In the genomic region with DNA sequence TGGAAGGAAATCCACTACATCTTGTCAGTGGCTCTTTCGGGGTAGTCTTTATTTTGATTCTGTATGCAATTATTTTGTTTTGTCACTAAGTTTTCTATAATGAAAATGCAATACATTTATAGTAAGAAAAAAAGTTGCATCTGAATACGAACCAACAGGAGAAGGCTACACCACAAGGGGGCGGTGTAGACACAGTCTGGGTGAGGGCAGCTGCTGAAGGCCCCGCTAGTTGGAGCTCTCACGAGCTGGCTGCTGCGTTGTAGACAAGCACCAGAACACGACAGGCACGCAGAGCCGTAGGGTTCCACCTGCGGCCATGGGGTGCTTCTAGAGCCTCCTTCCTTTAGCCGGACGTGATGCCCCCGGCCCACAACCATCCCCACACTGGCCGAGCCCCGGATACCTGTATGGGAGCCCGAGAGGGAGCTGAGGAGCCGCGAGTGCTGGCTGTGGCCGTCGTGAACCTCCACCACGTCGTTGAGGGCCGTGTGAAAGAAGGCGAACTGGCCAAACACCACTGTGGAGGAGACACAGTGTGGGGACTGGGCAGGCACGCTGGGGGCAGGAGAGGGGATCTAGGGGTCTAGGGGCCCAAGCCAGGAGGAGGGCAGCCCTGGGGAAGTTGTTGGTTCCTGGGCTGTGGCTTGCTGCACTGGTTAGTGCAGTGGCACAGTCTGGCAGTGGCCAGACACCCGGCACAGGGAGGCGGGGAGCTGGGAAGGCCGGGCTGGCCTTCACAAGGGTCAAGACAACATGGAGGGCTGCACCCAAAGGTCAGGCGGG, we compare ENCODE assay signal across 1 cellular context.
TF ChIP-seq lines count a peak whose summit lies in the region.

No MANE protein-coding gene starts in this region.

TF ChIP-seq in HepG2, 621 proteins besides CTCF, POLR2A, EP300 and RAD21 (continued from another document and continues in another):
- peak; percentile 61 to 77; a peak in 2 of 4 replicates for TF ChIP-seq HMGXB4 (CRISPR knock-in tag; IDR thresholded peaks at IDR 0.05; ENCODE audit: borderline replicate concordance in 1 of 2, low read depth in 1 of 2)
- TF ChIP-seq POLR2G (IDR thresholded peaks at IDR 0.05; ENCODE audit: low read depth, low read length), result no peak
- no peak for TF ChIP-seq MED1 (CRISPR knock-in tag; IDR thresholded peaks at IDR 0.05)
- TF ChIP-seq XRCC5 (optimal IDR thresholded peaks at IDR 0.05; ENCODE audit: low read length), result peak; percentile 92
- TF ChIP-seq ELF1 (CRISPR knock-in tag; IDR thresholded peaks at IDR 0.05), result no peak
- no peak for TF ChIP-seq SMAD9 (CRISPR knock-in tag; IDR thresholded peaks at IDR 0.05)
- TF ChIP-seq ARNT (IDR thresholded peaks at IDR 0.05), result no peak
- no peak for TF ChIP-seq EED (CRISPR knock-in tag; IDR thresholded peaks at IDR 0.05)
- TF ChIP-seq ISX (CRISPR knock-in tag; conservative IDR thresholded peaks at IDR 0.05), result no peak
- no peak for TF ChIP-seq ZNF143 (CRISPR knock-in tag; IDR thresholded peaks at IDR 0.05)
- TF ChIP-seq NAIF1 (CRISPR knock-in tag; IDR thresholded peaks at IDR 0.05; ENCODE audit: borderline replicate concordance), result no peak
- TF ChIP-seq FOXA3 (CRISPR knock-in tag; IDR thresholded peaks at IDR 0.05), result peak; percentile 25; the same call in 1 of the 2 replicates
- TF ChIP-seq, protein P1, sequence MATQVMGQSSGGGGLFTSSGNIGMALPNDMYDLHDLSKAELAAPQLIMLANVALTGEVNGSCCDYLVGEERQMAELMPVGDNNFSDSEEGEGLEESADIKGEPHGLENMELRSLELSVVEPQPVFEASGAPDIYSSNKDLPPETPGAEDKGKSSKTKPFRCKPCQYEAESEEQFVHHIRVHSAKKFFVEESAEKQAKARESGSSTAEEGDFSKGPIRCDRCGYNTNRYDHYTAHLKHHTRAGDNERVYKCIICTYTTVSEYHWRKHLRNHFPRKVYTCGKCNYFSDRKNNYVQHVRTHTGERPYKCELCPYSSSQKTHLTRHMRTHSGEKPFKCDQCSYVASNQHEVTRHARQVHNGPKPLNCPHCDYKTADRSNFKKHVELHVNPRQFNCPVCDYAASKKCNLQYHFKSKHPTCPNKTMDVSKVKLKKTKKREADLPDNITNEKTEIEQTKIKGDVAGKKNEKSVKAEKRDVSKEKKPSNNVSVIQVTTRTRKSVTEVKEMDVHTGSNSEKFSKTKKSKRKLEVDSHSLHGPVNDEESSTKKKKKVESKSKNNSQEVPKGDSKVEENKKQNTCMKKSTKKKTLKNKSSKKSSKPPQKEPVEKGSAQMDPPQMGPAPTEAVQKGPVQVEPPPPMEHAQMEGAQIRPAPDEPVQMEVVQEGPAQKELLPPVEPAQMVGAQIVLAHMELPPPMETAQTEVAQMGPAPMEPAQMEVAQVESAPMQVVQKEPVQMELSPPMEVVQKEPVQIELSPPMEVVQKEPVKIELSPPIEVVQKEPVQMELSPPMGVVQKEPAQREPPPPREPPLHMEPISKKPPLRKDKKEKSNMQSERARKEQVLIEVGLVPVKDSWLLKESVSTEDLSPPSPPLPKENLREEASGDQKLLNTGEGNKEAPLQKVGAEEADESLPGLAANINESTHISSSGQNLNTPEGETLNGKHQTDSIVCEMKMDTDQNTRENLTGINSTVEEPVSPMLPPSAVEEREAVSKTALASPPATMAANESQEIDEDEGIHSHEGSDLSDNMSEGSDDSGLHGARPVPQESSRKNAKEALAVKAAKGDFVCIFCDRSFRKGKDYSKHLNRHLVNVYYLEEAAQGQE (IDR thresholded peaks at IDR 0.05; ENCODE audit: borderline replicate concordance in 1 of 2, low read depth in 1 of 2, low read length in 2 of 2), result no peak
- TF ChIP-seq FOXK1 (CRISPR knock-in tag; IDR thresholded peaks at IDR 0.05; ENCODE audit: borderline replicate concordance, low read depth), result no peak
- no peak for TF ChIP-seq ZNF550 (CRISPR knock-in tag; IDR thresholded peaks at IDR 0.05; ENCODE audit: borderline replicate concordance)
- no peak for TF ChIP-seq ZNF451 (CRISPR knock-in tag; IDR thresholded peaks at IDR 0.05)
- TF ChIP-seq ZNF614 (CRISPR knock-in tag; IDR thresholded peaks at IDR 0.05; ENCODE audit: borderline replicate concordance), result peak; percentile 34; the same call in 1 of the 2 replicates
- TF ChIP-seq ARNTL (CRISPR knock-in tag; IDR thresholded peaks at IDR 0.05), result no peak
- TF ChIP-seq, protein P2, sequence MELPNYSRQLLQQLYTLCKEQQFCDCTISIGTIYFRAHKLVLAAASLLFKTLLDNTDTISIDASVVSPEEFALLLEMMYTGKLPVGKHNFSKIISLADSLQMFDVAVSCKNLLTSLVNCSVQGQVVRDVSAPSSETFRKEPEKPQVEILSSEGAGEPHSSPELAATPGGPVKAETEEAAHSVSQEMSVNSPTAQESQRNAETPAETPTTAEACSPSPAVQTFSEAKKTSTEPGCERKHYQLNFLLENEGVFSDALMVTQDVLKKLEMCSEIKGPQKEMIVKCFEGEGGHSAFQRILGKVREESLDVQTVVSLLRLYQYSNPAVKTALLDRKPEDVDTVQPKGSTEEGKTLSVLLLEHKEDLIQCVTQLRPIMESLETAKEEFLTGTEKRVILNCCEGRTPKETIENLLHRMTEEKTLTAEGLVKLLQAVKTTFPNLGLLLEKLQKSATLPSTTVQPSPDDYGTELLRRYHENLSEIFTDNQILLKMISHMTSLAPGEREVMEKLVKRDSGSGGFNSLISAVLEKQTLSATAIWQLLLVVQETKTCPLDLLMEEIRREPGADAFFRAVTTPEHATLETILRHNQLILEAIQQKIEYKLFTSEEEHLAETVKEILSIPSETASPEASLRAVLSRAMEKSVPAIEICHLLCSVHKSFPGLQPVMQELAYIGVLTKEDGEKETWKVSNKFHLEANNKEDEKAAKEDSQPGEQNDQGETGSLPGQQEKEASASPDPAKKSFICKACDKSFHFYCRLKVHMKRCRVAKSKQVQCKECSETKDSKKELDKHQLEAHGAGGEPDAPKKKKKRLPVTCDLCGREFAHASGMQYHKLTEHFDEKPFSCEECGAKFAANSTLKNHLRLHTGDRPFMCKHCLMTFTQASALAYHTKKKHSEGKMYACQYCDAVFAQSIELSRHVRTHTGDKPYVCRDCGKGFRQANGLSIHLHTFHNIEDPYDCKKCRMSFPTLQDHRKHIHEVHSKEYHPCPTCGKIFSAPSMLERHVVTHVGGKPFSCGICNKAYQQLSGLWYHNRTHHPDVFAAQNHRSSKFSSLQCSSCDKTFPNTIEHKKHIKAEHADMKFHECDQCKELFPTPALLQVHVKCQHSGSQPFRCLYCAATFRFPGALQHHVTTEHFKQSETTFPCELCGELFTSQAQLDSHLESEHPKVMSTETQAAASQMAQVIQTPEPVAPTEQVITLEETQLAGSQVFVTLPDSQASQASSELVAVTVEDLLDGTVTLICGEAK (IDR thresholded peaks at IDR 0.05), result no peak
- TF ChIP-seq, protein P2 (CRISPR knock-in tag; IDR thresholded peaks at IDR 0.05), result no peak
- TF ChIP-seq ZNF557 (CRISPR knock-in tag; IDR thresholded peaks at IDR 0.05), result no peak
- no peak for TF ChIP-seq CEBPZ (IDR thresholded peaks at IDR 0.05; ENCODE audit: low read length)
- TF ChIP-seq TRIM22 (IDR thresholded peaks at IDR 0.05), result no peak
- 0 out of 2 replicates have a peak, but pooled peaks have one; percentile 22 for TF ChIP-seq MIER2 (CRISPR knock-in tag; IDR thresholded peaks at IDR 0.05)
- no peak for TF ChIP-seq ZBTB1 (CRISPR knock-in tag; IDR thresholded peaks at IDR 0.05; ENCODE audit: borderline replicate concordance)
- TF ChIP-seq, protein P3, sequence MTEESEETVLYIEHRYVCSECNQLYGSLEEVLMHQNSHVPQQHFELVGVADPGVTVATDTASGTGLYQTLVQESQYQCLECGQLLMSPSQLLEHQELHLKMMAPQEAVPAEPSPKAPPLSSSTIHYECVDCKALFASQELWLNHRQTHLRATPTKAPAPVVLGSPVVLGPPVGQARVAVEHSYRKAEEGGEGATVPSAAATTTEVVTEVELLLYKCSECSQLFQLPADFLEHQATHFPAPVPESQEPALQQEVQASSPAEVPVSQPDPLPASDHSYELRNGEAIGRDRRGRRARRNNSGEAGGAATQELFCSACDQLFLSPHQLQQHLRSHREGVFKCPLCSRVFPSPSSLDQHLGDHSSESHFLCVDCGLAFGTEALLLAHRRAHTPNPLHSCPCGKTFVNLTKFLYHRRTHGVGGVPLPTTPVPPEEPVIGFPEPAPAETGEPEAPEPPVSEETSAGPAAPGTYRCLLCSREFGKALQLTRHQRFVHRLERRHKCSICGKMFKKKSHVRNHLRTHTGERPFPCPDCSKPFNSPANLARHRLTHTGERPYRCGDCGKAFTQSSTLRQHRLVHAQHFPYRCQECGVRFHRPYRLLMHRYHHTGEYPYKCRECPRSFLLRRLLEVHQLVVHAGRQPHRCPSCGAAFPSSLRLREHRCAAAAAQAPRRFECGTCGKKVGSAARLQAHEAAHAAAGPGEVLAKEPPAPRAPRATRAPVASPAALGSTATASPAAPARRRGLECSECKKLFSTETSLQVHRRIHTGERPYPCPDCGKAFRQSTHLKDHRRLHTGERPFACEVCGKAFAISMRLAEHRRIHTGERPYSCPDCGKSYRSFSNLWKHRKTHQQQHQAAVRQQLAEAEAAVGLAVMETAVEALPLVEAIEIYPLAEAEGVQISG (CRISPR knock-in tag; IDR thresholded peaks at IDR 0.05), result peak; percentile 34; the same call in 1 of the 2 replicates
- TF ChIP-seq ZNF672 (CRISPR knock-in tag; IDR thresholded peaks at IDR 0.05), result no peak
- TF ChIP-seq ZNF678 (CRISPR knock-in tag; IDR thresholded peaks at IDR 0.05), result no peak
- no peak for TF ChIP-seq HDAC6 (IDR thresholded peaks at IDR 0.05; ENCODE audit: low read depth, low read length)
- TF ChIP-seq TEAD3 (CRISPR knock-in tag; optimal IDR thresholded peaks at IDR 0.05; ENCODE audit: borderline replicate concordance), result peak; percentile 49
- no peak for TF ChIP-seq ZNF430 (CRISPR knock-in tag; IDR thresholded peaks at IDR 0.05)
- TF ChIP-seq HOXA9 (CRISPR knock-in tag; IDR thresholded peaks at IDR 0.05; ENCODE audit: borderline replicate concordance), result no peak
